In genomic region chr1:45911634-45912033, GRCh38 we compare ENCODE assay signal across 19 cellular contexts.
DNase-seq lines count a peak whose midpoint lies in the region; ATAC-seq and TF ChIP-seq lines count a peak whose summit lies in the region.
"Had no signal": no experiment of that assay in that cellular context is flagged by ENCODE, and none has a peak within 500 bp of the region (broad histone marks: within the 10 kb centered on the region; RNA-seq: fewer than 3 reads in every experiment).

No MANE protein-coding gene starts in this region.

- H3K36me3 ChIP-seq in HEK293 (ENCODE audit: control insufficient read depth in 2 of 2, insufficient read depth in 1 of 2, low read length in 2 of 2) (no peaks in the 10 kb centered on the region), esophagus muscularis mucosa (no peaks in the 10 kb centered on the region), gastrocnemius medialis (no peaks in the 10 kb centered on the region)
- H3K36me3 ChIP-seq: BE2C had no signal

- WGBS in esophagus muscularis mucosa = 97% methylated on average over 1 of the region's 1 CpG

- H3K4me3 Mint-ChIP-seq in Calu3 (ENCODE audit: low read depth, unreplicated experiment) = no peak overlapping the region

- POLR2A ChIA-PET in HEK293 (lab: Yijun Ruan, JAX) = no interaction called here

- CTCF ChIA-PET in Calu3 (lab: Charles Lee) = no interaction called here
- CTCF ChIA-PET in HEK293 (lab: Yijun Ruan, JAX) = no interaction called here

- H3K36me3 Mint-ChIP-seq in Calu3 (ENCODE audit: insufficient read depth, unreplicated experiment) = no peaks in the 10 kb centered on the region

- BruUV-seq in Calu3 (replicated peaks; lab: Mats Ljungman, UMichigan) = no TSS peak

- H3K4me1 ChIP-seq in HEK293 (ENCODE audit: control insufficient read depth, insufficient read depth, low read length) (no peaks in the 10 kb centered on the region), esophagus muscularis mucosa (peaks cover 11 to 70% (median 50%) of the 10 kb centered on the region in 4 donors), gastrocnemius medialis (peaks cover 29 to 32% of the 10 kb centered on the region in 2 donors)

- TF ChIP-seq POLR2A in esophagus muscularis mucosa (IDR thresholded peaks at IDR 0.05; ENCODE audit: low read depth) (no peak), gastrocnemius medialis (IDR thresholded peaks at IDR 0.05) (no peak)

- H3K4me3 ChIP-seq in HEK293 (ENCODE audit: low read depth, low read length) (no peak overlapping the region), esophagus muscularis mucosa (no peak overlapping the region), gastrocnemius medialis (no peak overlapping the region)
- H3K4me3 ChIP-seq: K562 had no signal

- no peak for ATAC-seq in gastrocnemius medialis
- ATAC-seq in GM21515 (IDR thresholded peaks at IDR 0.05; ENCODE audit: unreplicated experiment) = no peak
- ATAC-seq: HepG2, K562 had no signal

- H3K27ac ChIP-seq in HEK293 (ENCODE audit: extremely low read depth, low read depth, low read length) (no peak overlapping the region), esophagus muscularis mucosa (replicated peaks in 1 of 4) (peak overlapping the region in 3 of 4 donors; percentile 79 to 87 (median 85)), gastrocnemius medialis (peak overlapping the region; percentile 91 to 97 (median 92))
- H3K27ac ChIP-seq: HL-60 had no signal

- TF ChIP-seq CTCF in Calu3 (IDR thresholded peaks at IDR 0.05; ENCODE audit: unreplicated experiment) (no peak), HEK293 (tag by site-specific recombination; IDR thresholded peaks at IDR 0.05) (no peak), esophagus muscularis mucosa (IDR thresholded peaks at IDR 0.05) (no peak), gastrocnemius medialis (IDR thresholded peaks at IDR 0.05 in 4 of 5, conservative IDR thresholded peaks at IDR 0.05 in 1 of 5) (no peak)

- no peak for DNase-seq in Calu3
- DNase-seq in esophagus muscularis mucosa (ENCODE audit: extremely low spot score) = no peak
- DNase-seq in gastrocnemius medialis = no peak
- no peak for DNase-seq in effector CD4-positive, alpha-beta T cell
- no peak for DNase-seq in T-helper 1 cell
- DNase-seq: BE2C, DMS79, MM.1S, NCI-H1048, NCI-H1417 treated with DMSO at 0.1 percent for 48 hours, NCI-H187, NCI-H446 treated with DMSO at 0.1 percent for 48 hours, NCI-H526 treated with DMSO at 0.1 percent for 48 hours, OCI-M1 had no signal

- no peaks in the 10 kb centered on the region for H3K9me3 ChIP-seq in HEK293 (ENCODE audit: control insufficient read depth, insufficient read depth, low read depth, low read length)
- H3K9me3 ChIP-seq in esophagus muscularis mucosa = no peaks in the 10 kb centered on the region
- H3K9me3 ChIP-seq in gastrocnemius medialis = no peaks in the 10 kb centered on the region
- H3K9me3 ChIP-seq: BE2C had no signal

- intact Hi-C loops in Calu3 (cut with micrococcal nuclease; ENCODE audit: unreplicated experiment) = no loop called here
- intact Hi-C loops in esophagus muscularis mucosa (cut with DNase I) = loop anchor here (10.0 kb wide), 1 partner anchor 53 kb away; no protein-coding TSS in a partner anchor
- intact Hi-C loops in gastrocnemius medialis (cut with DNase I; ENCODE audit: low total_unique reads) = loop anchor here (5.0 to 10.0 kb wide), 3 partner anchors 46 to 263 kb away; partner anchors contain the start of genes P3R3URF and TSPAN1

- no peaks in the 10 kb centered on the region for H3K4me1 Mint-ChIP-seq in Calu3 (ENCODE audit: low read depth, unreplicated experiment)

- in situ Hi-C loops in gastrocnemius medialis (cut with MboI; ENCODE audit: low sequenced_read_pairs in 4 of 4) = no loop called here

- no peaks in the 10 kb centered on the region for H3K27me3 ChIP-seq in esophagus muscularis mucosa
- no peaks in the 10 kb centered on the region for H3K27me3 ChIP-seq in gastrocnemius medialis
- H3K27me3 ChIP-seq: BE2C had no signal

- no peaks in the 10 kb centered on the region for H3K9me3 Mint-ChIP-seq in Calu3 (ENCODE audit: low read depth, unreplicated experiment)

- no peaks in the 10 kb centered on the region for H3K27me3 Mint-ChIP-seq in Calu3 (ENCODE audit: unreplicated experiment)

- TF ChIP-seq EP300 in esophagus muscularis mucosa (IDR thresholded peaks at IDR 0.05) = no peak

- peak overlapping the region; percentile 16 for H3K27ac Mint-ChIP-seq in Calu3 (ENCODE audit: unreplicated experiment)

TF ChIP-seq in HEK293, 187 proteins besides CTCF, POLR2A, EP300 and RAD21:
- TF ChIP-seq REPIN1 (tag by site-specific recombination; IDR thresholded peaks at IDR 0.05; ENCODE audit: low read depth) = peak; percentile 61; the same call in 1 of the 2 replicates
- TF ChIP-seq, protein P1, sequence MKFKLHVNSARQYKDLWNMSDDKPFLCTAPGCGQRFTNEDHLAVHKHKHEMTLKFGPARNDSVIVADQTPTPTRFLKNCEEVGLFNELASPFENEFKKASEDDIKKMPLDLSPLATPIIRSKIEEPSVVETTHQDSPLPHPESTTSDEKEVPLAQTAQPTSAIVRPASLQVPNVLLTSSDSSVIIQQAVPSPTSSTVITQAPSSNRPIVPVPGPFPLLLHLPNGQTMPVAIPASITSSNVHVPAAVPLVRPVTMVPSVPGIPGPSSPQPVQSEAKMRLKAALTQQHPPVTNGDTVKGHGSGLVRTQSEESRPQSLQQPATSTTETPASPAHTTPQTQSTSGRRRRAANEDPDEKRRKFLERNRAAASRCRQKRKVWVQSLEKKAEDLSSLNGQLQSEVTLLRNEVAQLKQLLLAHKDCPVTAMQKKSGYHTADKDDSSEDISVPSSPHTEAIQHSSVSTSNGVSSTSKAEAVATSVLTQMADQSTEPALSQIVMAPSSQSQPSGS (tag by site-specific recombination; IDR thresholded peaks at IDR 0.05; ENCODE audit: low read depth) = no peak
